ENCODE assay signal across 21 cellular contexts in genomic region chr2:86632672-86633071, GRCh38. TPM values are rescaled to one million over a fixed set of nuclear protein-coding genes. Genes with fewer than 3 reads are reported as not detected.
DNase-seq lines count a peak whose midpoint lies in the region; ATAC-seq, FAIRE-seq and TF ChIP-seq lines count a peak whose summit lies in the region.
"Had no signal": no experiment of that assay in that cellular context is flagged by ENCODE, and none has a peak within 500 bp of the region (broad histone marks: within the 10 kb centered on the region; RNA-seq: fewer than 3 reads in every experiment).

No MANE protein-coding gene starts in this region.

- no peaks in the 10 kb centered on the region for H3K9me2 ChIP-seq in hepatocyte (replicated peaks; ENCODE audit: insufficient read depth)

- H3K9me3 Mint-ChIP-seq in activated CD4-positive, alpha-beta T cell treated with anti-CD3 and anti-CD28 coated beads, Interleukin-2, amount 10 ng/mL, durations not matched to agents 24 days and 14 days, result no peaks in the 10 kb centered on the region
- H3K9me3 Mint-ChIP-seq: CD8-positive, alpha-beta T cell; mesothelial cell of epicardium had no signal

- WGBS in hepatocyte (ENCODE audit: low lambda C conversion rate, missing lambda C conversion rate), result 74% methylated on average over 2 of the region's 2 CpGs

- ATAC-seq in HG03159 (IDR thresholded peaks at IDR 0.05; ENCODE audit: unreplicated experiment), result no peak
- ATAC-seq: CD8-positive, alpha-beta T cell; SK-N-SH treated with all-trans-retinoic acid at 6 μM for 48 hours had no signal

- no peak overlapping the region for H3K4me3 Mint-ChIP-seq in activated CD4-positive, alpha-beta T cell treated with anti-CD3 and anti-CD28 coated beads, Interleukin-2, amount 10 ng/mL, durations not matched to agents 24 days and 14 days
- H3K4me3 Mint-ChIP-seq: activated naive CD8-positive, alpha-beta T cell; CD8-positive, alpha-beta T cell; mesothelial cell of epicardium had no signal

- H3K27ac ChIP-seq in hepatocyte (peak overlapping the region; percentile 85), subcutaneous abdominal adipose tissue (ENCODE audit: low read depth, low read length) (peak overlapping the region; percentile 24)
- H3K27ac ChIP-seq: brain microvascular endothelial cell had no signal

- no peak overlapping the region for H3K27ac Mint-ChIP-seq in activated CD4-positive, alpha-beta T cell treated with anti-CD3 and anti-CD28 coated beads, Interleukin-2, amount 10 ng/mL, durations not matched to agents 24 days and 14 days
- H3K27ac Mint-ChIP-seq: activated naive CD8-positive, alpha-beta T cell; CD8-positive, alpha-beta T cell; mesothelial cell of epicardium had no signal

- DNase-seq in activated CD4-positive, alpha-beta T cell treated with anti-CD3 and anti-CD28 coated beads, Interleukin-2, amount 10 ng/mL, durations not matched to agents 24 days and 14 days, result peak; percentile 19
- DNase-seq in activated CD4-positive, alpha-beta T cell treated with anti-CD3 and anti-CD28 coated beads for 4 hours, result no peak
- DNase-seq in NCI-H69 (lab: John Stamatoyannopoulos, UW) (peak; percentile 76), hepatocyte (ENCODE audit: low spot score) (peak; percentile 41), NCI-H510A (lab: John Stamatoyannopoulos, UW) (no peak), H54 (ENCODE audit: insufficient read length, low spot score) (no peak)
- DNase-seq: activated CD4-positive, alpha-beta T cell treated with anti-CD3 and anti-CD28 coated beads, Interleukin-2, amount 50 U/mL, for 48 hours; activated T-cell treated with anti-CD3 and anti-CD28 coated beads, Interleukin-2, amount 50 U/mL, for 1 hour; brain microvascular endothelial cell; CD8-positive, alpha-beta T cell; NCI-H187 treated with DMSO at 0.1 percent for 48 hours; NCI-H526; OCI-M1; stimulated activated CD4-positive, alpha-beta T cell treated with anti-CD3 and anti-CD28 coated beads, Interleukin-15, amount 100 ng/mL, for 24 hours; stimulated activated naive CD4-positive, alpha-beta T cell had no signal

- no peak for FAIRE-seq in H54 (lab: Jason Lieb, UNC)
- FAIRE-seq: HTR-8/SVneo had no signal

- no peaks in the 10 kb centered on the region for H3K4me1 Mint-ChIP-seq in activated CD4-positive, alpha-beta T cell treated with anti-CD3 and anti-CD28 coated beads, Interleukin-2, amount 10 ng/mL, durations not matched to agents 24 days and 14 days

- H3K27me3 Mint-ChIP-seq in activated CD4-positive, alpha-beta T cell treated with anti-CD3 and anti-CD28 coated beads, Interleukin-2, amount 10 ng/mL, durations not matched to agents 24 days and 14 days, result peaks cover 15% of the 10 kb centered on the region
- H3K27me3 Mint-ChIP-seq: activated naive CD8-positive, alpha-beta T cell had no signal

- H3K4me3 ChIP-seq in hepatocyte (no peak overlapping the region), subcutaneous abdominal adipose tissue (ENCODE audit: low read depth in 1 of 5, low read length in 5 of 5) (no peak overlapping the region)

- peak overlapping the region; percentile 26 for H2AFZ ChIP-seq in hepatocyte

- peak overlapping the region; percentile 55 for H3K4me2 ChIP-seq in hepatocyte

- no peaks in the 10 kb centered on the region for H3K27me3 ChIP-seq in hepatocyte
- peaks cover 0 to 2% (median 0%) of the 10 kb centered on the region in 5 donors for H3K27me3 ChIP-seq in subcutaneous abdominal adipose tissue (ENCODE audit: control insufficient read depth in 5 of 5, insufficient read depth in 4 of 5, low read length in 5 of 5)
- H3K27me3 ChIP-seq: brain microvascular endothelial cell had no signal

- H3K36me3 Mint-ChIP-seq in activated CD4-positive, alpha-beta T cell treated with anti-CD3 and anti-CD28 coated beads, Interleukin-2, amount 10 ng/mL, durations not matched to agents 24 days and 14 days (ENCODE audit: low read depth), result no peaks in the 10 kb centered on the region
- H3K36me3 Mint-ChIP-seq: activated naive CD8-positive, alpha-beta T cell; CD8-positive, alpha-beta T cell; mesothelial cell of epicardium had no signal

- H3K4me1 ChIP-seq in hepatocyte (ENCODE audit: insufficient read depth), result peaks cover 36% of the 10 kb centered on the region
- H3K4me1 ChIP-seq in subcutaneous abdominal adipose tissue (ENCODE audit: control insufficient read depth in 5 of 5, insufficient read depth in 5 of 5, low read length in 5 of 5), result no peaks in the 10 kb centered on the region

- intact Hi-C loops in activated CD4-positive, alpha-beta T cell treated with anti-CD3 and anti-CD28 coated beads, Interleukin-2, amount 10 ng/mL, durations not matched to agents 24 days and 14 days (cut with micrococcal nuclease), result no loop called here

- TF ChIP-seq POLR2A in H54 (IDR thresholded peaks at IDR 0.05; ENCODE audit: low read depth, low read length), result no peak

- no peaks in the 10 kb centered on the region for H3K79me2 ChIP-seq in hepatocyte

- no peaks in the 10 kb centered on the region for H3K36me3 ChIP-seq in hepatocyte (replicated peaks; ENCODE audit: insufficient read depth, low read depth)
- H3K36me3 ChIP-seq in subcutaneous abdominal adipose tissue (ENCODE audit: control insufficient read depth in 5 of 5, insufficient read depth in 5 of 5, low read length in 5 of 5), result no peaks in the 10 kb centered on the region
- H3K36me3 ChIP-seq: brain microvascular endothelial cell had no signal

- no peak overlapping the region for H3K9ac ChIP-seq in subcutaneous abdominal adipose tissue (ENCODE audit: low read length in 5 of 5)

- no peak for TF ChIP-seq CTCF in hepatocyte (IDR thresholded peaks at IDR 0.05; ENCODE audit: poor library complexity)

- H3K9me3 ChIP-seq in hepatocyte (ENCODE audit: low read depth) (no peaks in the 10 kb centered on the region), subcutaneous abdominal adipose tissue (ENCODE audit: control insufficient read depth in 5 of 5, low read length in 5 of 5) (no peaks in the 10 kb centered on the region)

- H4K20me1 ChIP-seq in hepatocyte (ENCODE audit: insufficient read depth, poor library complexity, severe bottlenecking), result no peaks in the 10 kb centered on the region

RNA-seq across cellular contexts. Expression of gene RNF103, which starts 9.0 kb away (rescaled TPM):
- 11.7 and 12.1 TPM in 2 replicates for total RNA-seq in activated CD4-positive, alpha-beta T cell treated with anti-CD3 and anti-CD28 coated beads, Interleukin-2, amount 10 ng/mL, durations not matched to agents 24 days and 14 days
- 57.0 and 59.4 TPM in 2 replicates for total RNA-seq in hepatocyte
- 35.3 and 39.5 TPM in 2 replicates for polyA plus RNA-seq in hepatocyte

Comparison
In these comparisons a context has a peak if more than half of its experiments do, and no peak if none do; other contexts are left out.
1. DNase-seq: peak in activated CD4-positive, alpha-beta T cell treated with anti-CD3 and anti-CD28 coated beads, Interleukin-2, amount 10 ng/mL, durations not matched to agents 24 days and 14 days (single experiment), NCI-H69 (single experiment) and hepatocyte (single experiment); none in activated CD4-positive, alpha-beta T cell treated with anti-CD3 and anti-CD28 coated beads for 4 hours (0 of 2), NCI-H510A (single experiment) and H54 (single experiment).